ENCODE assay signal across 11 cellular contexts in the genomic region with DNA sequence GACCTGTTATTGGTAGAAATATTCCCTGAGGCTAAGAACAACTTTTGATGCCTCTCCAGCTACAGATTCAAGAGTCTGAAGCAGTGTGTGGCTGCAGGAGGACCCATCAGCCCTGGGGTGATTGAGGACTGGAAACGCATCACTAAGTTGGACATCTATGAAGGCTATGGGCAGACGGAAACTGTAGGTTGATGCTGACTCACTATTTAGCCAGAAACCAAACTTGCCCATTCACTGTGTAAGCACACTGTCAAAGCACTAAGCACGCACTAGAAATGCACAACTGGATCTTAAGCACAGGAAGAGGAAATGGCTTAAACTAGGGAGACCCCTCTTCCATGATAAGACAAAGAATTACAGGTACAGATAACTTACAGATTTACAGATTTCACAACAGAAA. TPM values are rescaled to one million over a fixed set of nuclear protein-coding genes. Genes with fewer than 3 reads are reported as not detected.
DNase-seq lines count a peak whose midpoint lies in the region; TF ChIP-seq lines count a peak whose summit lies in the region.
"Had no signal": no experiment of that assay in that cellular context is flagged by ENCODE, and none has a peak within 500 bp of the region (broad histone marks: within the 10 kb centered on the region; RNA-seq: fewer than 3 reads in every experiment).

No MANE protein-coding gene starts in this region.

- in situ Hi-C loops in GM13977 (cut with MboI; ENCODE audit: low pct_unique_long_range_greater_than_20kb, low sequenced_read_pairs, unreplicated experiment) (no loop called here), KBM-7 (cut with MboI; ENCODE audit: low pct_unique_long_range_greater_than_20kb, low sequenced_read_pairs) (no loop called here), GM13976 (cut with MboI; ENCODE audit: low sequenced_read_pairs, unreplicated experiment) (no loop called here)

- no peak for TF ChIP-seq CTCF in GM13977 (IDR thresholded peaks at IDR 0.05; ENCODE audit: extremely low read depth, insufficient read depth, missing control alignments)
- no peak for TF ChIP-seq CTCF in fibroblast of pulmonary artery (IDR thresholded peaks at IDR 0.05; ENCODE audit: low read length, missing control alignments)
- no peak for TF ChIP-seq CTCF in GM13976 (IDR thresholded peaks at IDR 0.05; ENCODE audit: borderline replicate concordance, control extremely low read depth, extremely low read depth, insufficient read depth, missing control alignments)

- H3K4me3 ChIP-seq in fibroblast of pulmonary artery (replicated peaks; ENCODE audit: low read depth, low read length): no peak overlapping the region

- DNase-seq in GM13977 (ENCODE audit: low spot score) (peak; percentile 17), H4 (ENCODE audit: low spot score) (peak; percentile 64), KBM-7 (peak; percentile 55), fibroblast of pulmonary artery (ENCODE audit: low read depth) (peak; percentile 33), epidermal melanocyte (ENCODE audit: insufficient read length, low spot score) (no peak), COLO668 (lab: John Stamatoyannopoulos, UW; ENCODE audit: unreplicated experiment) (no peak), GM13976 (ENCODE audit: low spot score) (no peak), cortex of kidney (lab: John Stamatoyannopoulos, UW) (no peak)
- DNase-seq: CD8-positive, alpha-beta T cell; central memory CD4-positive, alpha-beta T cell; T-cell had no signal

RNA-seq across cellular contexts. Expression of a gene that starts 20.8 kb away (rescaled TPM):
- not detected in 2 replicates for total RNA-seq in H4 (2014; rRNA removed; shearing (Covaris generic))
- total RNA-seq: CD8-positive, alpha-beta T cell; T-cell had no signal

Comparison
In these comparisons a context has a peak if more than half of its experiments do, and no peak if none do; other contexts are left out.
1. DNase-seq: peak in GM13977 (single experiment), H4 (single experiment), KBM-7 (single experiment) and fibroblast of pulmonary artery (single experiment); none in epidermal melanocyte (single experiment), COLO668 (single experiment), GM13976 (single experiment) and cortex of kidney (single experiment).